Comparison of ENCODE assay signal across 20 cellular contexts in genomic region chr17:77042688-77043330, GRCh38.
DNase-seq lines count a peak whose midpoint lies in the region; TF ChIP-seq lines count a peak whose summit lies in the region.
"Had no signal": no experiment of that assay in that cellular context is flagged by ENCODE, and none has a peak within 500 bp of the region (broad histone marks: within the 10 kb centered on the region; RNA-seq: fewer than 3 reads in every experiment).

No MANE protein-coding gene starts in this region.

- H3K9me3 ChIP-seq in endocrine pancreas (ENCODE audit: control insufficient read depth, low read length) (no peaks in the 10 kb centered on the region), suprapubic skin (no peaks in the 10 kb centered on the region), spleen (no peaks in the 10 kb centered on the region), tibial artery (no peaks in the 10 kb centered on the region)
- H3K9me3 ChIP-seq: prostate gland, upper lobe of right lung had no signal

- H3K36me3 ChIP-seq in endocrine pancreas (ENCODE audit: control insufficient read depth, insufficient read depth, low read length) (no peaks in the 10 kb centered on the region), suprapubic skin (no peaks in the 10 kb centered on the region), spleen (no peaks in the 10 kb centered on the region), tibial artery (no peaks in the 10 kb centered on the region)
- H3K36me3 ChIP-seq: prostate gland, SJCRH30, upper lobe of right lung had no signal

- H3K4me3 ChIP-seq in endocrine pancreas (ENCODE audit: control insufficient read depth, insufficient read depth, low read length) (no peak overlapping the region), suprapubic skin (no peak overlapping the region), spleen (no peak overlapping the region), tibial artery (no peak overlapping the region)
- H3K4me3 ChIP-seq: prostate gland, SJCRH30, upper lobe of right lung had no signal

- H3K27me3 ChIP-seq in endocrine pancreas (ENCODE audit: control insufficient read depth, insufficient read depth, low read length) (no peaks in the 10 kb centered on the region), suprapubic skin (peaks cover 21% of the 10 kb centered on the region), spleen (replicated peaks in 1 of 7) (peaks cover 0 to 11% (median 0%) of the 10 kb centered on the region in 7 donors), tibial artery (peaks cover 0 to 18% of the 10 kb centered on the region in 2 donors)

- TF ChIP-seq CTCF in suprapubic skin (IDR thresholded peaks at IDR 0.05), result no peak
- no peak for TF ChIP-seq CTCF in spleen (IDR thresholded peaks at IDR 0.05 in 8 of 11, conservative IDR thresholded peaks at IDR 0.05 in 3 of 11)
- no peak for TF ChIP-seq CTCF in tibial artery (IDR thresholded peaks at IDR 0.05)

- WGBS in suprapubic skin, result 81% methylated on average over 9 of the region's 9 CpGs
- WGBS in spleen, 5 donors, result 78 to 88% (median 83%) methylated on average over 9 of the region's 9 CpGs

- peak overlapping the region; percentile 16 for H3K9ac ChIP-seq in endocrine pancreas (ENCODE audit: control insufficient read depth, insufficient read depth, low read length)
- H3K9ac ChIP-seq: KMS-11 had no signal

- DNase-seq in SHP77 (lab: John Stamatoyannopoulos, UW) (peak; percentile 48 to 68), SHP77 treated with DMSO at 0.1 percent for 48 hours (lab: John Stamatoyannopoulos, UW) (no peak), NCI-H2196 (lab: John Stamatoyannopoulos, UW; ENCODE audit: unreplicated experiment) (peak; percentile 77), suprapubic skin (ENCODE audit: low spot score in 2 of 2) (no peak), spleen (no peak), tibial artery (no peak)
- no peak for DNase-seq in stimulated activated CD4-positive, alpha-beta T cell treated with anti-CD3 and anti-CD28 coated beads, Interleukin-12 subunit alpha, Interleukin-12 subunit beta, amount 100 ng/mL, for 4 hours
- DNase-seq: activated CD4-positive, CD25-positive, alpha-beta regulatory T cell; effector memory CD8-positive, alpha-beta T cell; islet precursor cell; mammary epithelial cell; naive thymus-derived CD4-positive, alpha-beta T cell; NCI-H1930; OCI-M1; SJCRH30; stimulated activated naive B cell treated with anti-CD40 and anti-IgM and Interleukin-4, amounts not matched to agents 10 μg/mL and 1 μg/mL and 100 μg/mL, for 72 hours; upper lobe of right lung had no signal

- TF ChIP-seq POLR2A in suprapubic skin (IDR thresholded peaks at IDR 0.05) (no peak), spleen (IDR thresholded peaks at IDR 0.05) (no peak)

- H3K27ac ChIP-seq in suprapubic skin (no peak overlapping the region), spleen (no peak overlapping the region), tibial artery (no peak overlapping the region)
- H3K27ac ChIP-seq: KMS-11, prostate gland, SJCRH30, upper lobe of right lung had no signal

- no peak for TF ChIP-seq EP300 in suprapubic skin (IDR thresholded peaks at IDR 0.05)

- intact Hi-C loops in spleen (cut with DNase I; ENCODE audit: low total_unique reads), result no loop called here
- intact Hi-C loops in tibial artery (cut with DNase I; ENCODE audit: low total_unique reads), result no loop called here

- peaks cover 3% of the 10 kb centered on the region for H3K4me1 ChIP-seq in endocrine pancreas (ENCODE audit: control insufficient read depth, insufficient read depth, low read length)
- H3K4me1 ChIP-seq in suprapubic skin, result no peaks in the 10 kb centered on the region
- H3K4me1 ChIP-seq in spleen, result peaks cover 0 to 2% (median 0%) of the 10 kb centered on the region in 6 donors
- no peaks in the 10 kb centered on the region for H3K4me1 ChIP-seq in tibial artery
- H3K4me1 ChIP-seq: prostate gland, SJCRH30, upper lobe of right lung had no signal

Comparison
In these comparisons a context has a peak if more than half of its experiments do, and no peak if none do; other contexts are left out.
1. DNase-seq: peak in SHP77 (2 of 2) and NCI-H2196 (single experiment); none in SHP77 treated with DMSO at 0.1 percent for 48 hours (single experiment), stimulated activated CD4-positive, alpha-beta T cell treated with anti-CD3 and anti-CD28 coated beads, Interleukin-12 subunit alpha, Interleukin-12 subunit beta, amount 100 ng/mL, for 4 hours (single experiment), suprapubic skin (0 of 2), spleen (single experiment) and tibial artery (0 of 2).